Comparison of ENCODE assay signal across 9 cellular contexts in genomic region chr16:51818342-51818944, GRCh38.
DNase-seq lines count a peak whose midpoint lies in the region; ATAC-seq and TF ChIP-seq lines count a peak whose summit lies in the region.
"Had no signal": no experiment of that assay in that cellular context is flagged by ENCODE, and none has a peak within 500 bp of the region (broad histone marks: within the 10 kb centered on the region; RNA-seq: fewer than 3 reads in every experiment).

No MANE protein-coding gene starts in this region.

- no peak overlapping the region for H3K14ac ChIP-seq in neuronal stem cell (ENCODE audit: low read length)

- H2BK5ac ChIP-seq in neuronal stem cell (ENCODE audit: low read length), result no peak overlapping the region

- H4K91ac ChIP-seq in neuronal stem cell (ENCODE audit: low read depth, low read length, poor library complexity), result no peak overlapping the region

- peak; percentile 61 for ATAC-seq in GM18907 (IDR thresholded peaks at IDR 0.05; ENCODE audit: unreplicated experiment)
- ATAC-seq: left colon had no signal

- no peak overlapping the region for H2BK15ac ChIP-seq in neuronal stem cell (ENCODE audit: low read length)

- H2BK120ac ChIP-seq in neuronal stem cell (ENCODE audit: low read depth, low read length), result no peak overlapping the region

- H3K9ac ChIP-seq in neuronal stem cell (ENCODE audit: low read depth, low read length, poor library complexity), result no peak overlapping the region

- no peak overlapping the region for H3K4ac ChIP-seq in neuronal stem cell (ENCODE audit: low read length)

- POLR2A ChIA-PET in RWPE1 (lab: Yijun Ruan, JAX; ENCODE audit: low non-redundant PET), result no interaction called here

- H3K4me3 ChIP-seq in neuronal stem cell (ENCODE audit: low read length in 2 of 2) (no peak overlapping the region), ovary (no peak overlapping the region)

- no peaks in the 10 kb centered on the region for H3K79me1 ChIP-seq in neuronal stem cell (ENCODE audit: low read depth, low read length)

- H2AK5ac ChIP-seq in neuronal stem cell (ENCODE audit: low read depth, low read length), result no peak overlapping the region

- no CpG with 5 or more reads among the region's 4 CpGs for WGBS in neuronal stem cell (ENCODE audit: extremely low coverage in 2 of 2, insufficient read length in 2 of 2, insufficient replicate concordance in 1 of 2), 2 donors
- 14 to 21% (median 20%) methylated on average over 4 of the region's 4 CpGs for WGBS in ovary, 3 donors

- DNase-seq in NCI-H748 treated with DMSO at 0.1 percent for 48 hours (lab: John Stamatoyannopoulos, UW), result peak; percentile 39
- peak; percentile 62 for DNase-seq in ecto neural progenitor cell (ENCODE audit: low spot score)
- peak; percentile 52 for DNase-seq in neuronal stem cell (ENCODE audit: low spot score)
- DNase-seq in ovary, result no peak
- DNase-seq in cerebellar cortex (ENCODE audit: low spot score), result no peak
- no peak for DNase-seq in RWPE1 (ENCODE audit: low spot score)

- no peak for TF ChIP-seq EP300 in ovary (IDR thresholded peaks at IDR 0.05)

- no peak overlapping the region for H2AFZ ChIP-seq in neuronal stem cell (ENCODE audit: low read length)

- no peak overlapping the region for H3K4me2 ChIP-seq in neuronal stem cell (ENCODE audit: insufficient read depth, low read length, poor library complexity, severe bottlenecking)

- H3K9me3 ChIP-seq in neuronal stem cell (replicated peaks in 1 of 2; ENCODE audit: control insufficient read depth in 2 of 2, insufficient read depth in 1 of 2, low read depth in 1 of 2, low read length in 2 of 2), result no peaks in the 10 kb centered on the region
- no peaks in the 10 kb centered on the region for H3K9me3 ChIP-seq in ovary

- intact Hi-C loops in ovary (cut with DNase I), result no loop called here

- TF ChIP-seq POLR2A in ovary (IDR thresholded peaks at IDR 0.05), result no peak

- TF ChIP-seq CTCF in C4-2B (conservative IDR thresholded peaks at IDR 0.05), result peak; percentile 84
- TF ChIP-seq CTCF in ovary (IDR thresholded peaks at IDR 0.05), result no peak
- TF ChIP-seq CTCF in RWPE1 (conservative IDR thresholded peaks at IDR 0.05; ENCODE audit: low read depth), result no peak; the same call in 1 of the 2 replicates

- H3K36me3 ChIP-seq in neuronal stem cell (replicated peaks in 1 of 2; ENCODE audit: control insufficient read depth in 2 of 2, insufficient read depth in 2 of 2, low read length in 2 of 2) (no peaks in the 10 kb centered on the region), ovary (no peaks in the 10 kb centered on the region)

- CTCF ChIA-PET in RWPE1 (lab: Yijun Ruan, JAX), result interaction anchor here (0.6 to 0.9 kb wide), 3 partner anchors 8 to 251 kb away, joined by 3 read pairs; no protein-coding TSS in a partner anchor

- H4K8ac ChIP-seq in neuronal stem cell (ENCODE audit: low read depth, low read length), result no peak overlapping the region

- H3K18ac ChIP-seq in neuronal stem cell (ENCODE audit: low read length), result no peak overlapping the region

- no peak overlapping the region for H2BK12ac ChIP-seq in neuronal stem cell (ENCODE audit: low read length)

- H3K27me3 ChIP-seq in neuronal stem cell (ENCODE audit: control insufficient read depth in 3 of 3, insufficient read depth in 3 of 3, low read depth in 1 of 3, low read length in 3 of 3), result peaks cover 0 to 10% (median 0%) of the 10 kb centered on the region in 3 experiments
- H3K27me3 ChIP-seq in ovary, result no peaks in the 10 kb centered on the region

- H3K4me1 ChIP-seq in neuronal stem cell (ENCODE audit: control insufficient read depth in 2 of 2, insufficient read depth in 1 of 2, low read depth in 1 of 2, low read length in 2 of 2) (peaks cover 0 to 3% of the 10 kb centered on the region in 2 donors), ovary (ENCODE audit: insufficient read depth) (no peaks in the 10 kb centered on the region)

- H3K23ac ChIP-seq in neuronal stem cell (ENCODE audit: low read depth, low read length, poor library complexity), result no peak overlapping the region

- H3K27ac ChIP-seq in C4-2B, result no peak overlapping the region
- no peak overlapping the region for H3K27ac ChIP-seq in neuronal stem cell (replicated peaks; ENCODE audit: low read length)
- H3K27ac ChIP-seq in ovary, result no peak overlapping the region
- H3K27ac ChIP-seq in RWPE1, result no peak overlapping the region

Comparison
In these comparisons a context has a peak if more than half of its experiments do, and no peak if none do; other contexts are left out.
1. DNase-seq: peak in NCI-H748 treated with DMSO at 0.1 percent for 48 hours (single experiment), ecto neural progenitor cell (single experiment) and neuronal stem cell (single experiment); none in ovary (0 of 5), cerebellar cortex (single experiment) and RWPE1 (single experiment).